ENCODE assay signal across 8 cellular contexts in genomic region chr17:6473128-6473767, GRCh38. TPM values are rescaled to one million over a fixed set of nuclear protein-coding genes. Genes with fewer than 3 reads are reported as not detected.
A peak's percentile ranks its signal among the peaks of the same experiment; 100 is the strongest.
DNase-seq lines count a peak whose midpoint lies in the region; ATAC-seq and TF ChIP-seq lines count a peak whose summit lies in the region.

No MANE protein-coding gene starts in this region.

- no peaks in the 10 kb centered on the region for H3K79me2 ChIP-seq in DOHH2 (ENCODE audit: control insufficient read depth, low read length)

- H3K4me3 ChIP-seq in DOHH2 (ENCODE audit: low read length) (no peak overlapping the region), ascending aorta (no peak overlapping the region), right cardiac atrium (ENCODE audit: low read length) (no peak overlapping the region)

- ATAC-seq in right cardiac atrium (peak; percentile 65 to 74), sciatic nerve (peak; percentile 70), GM18907 (IDR thresholded peaks at IDR 0.05; ENCODE audit: unreplicated experiment) (no peak), GM21423 (IDR thresholded peaks at IDR 0.05; ENCODE audit: unreplicated experiment) (no peak)

- H3F3A ChIP-seq in DOHH2 (ENCODE audit: control insufficient read depth, insufficient read depth) = no peaks in the 10 kb centered on the region

- no peak overlapping the region for H3K27ac ChIP-seq in DOHH2 (ENCODE audit: low read depth, low read length)
- H3K27ac ChIP-seq in ascending aorta = no peak overlapping the region
- no peak overlapping the region for H3K27ac ChIP-seq in right cardiac atrium (ENCODE audit: low read length)

- peaks cover 1% of the 10 kb centered on the region for H3K4me1 Mint-ChIP-seq in T-helper 2 cell treated with Interferon-gamma antibody and Interleukin-4, amounts not matched to agents 5 μg/mL and 100 μg/mL, for 36 hours (ENCODE audit: low read depth)

- 42% methylated on average over 14 of the region's 14 CpGs for WGBS in right cardiac atrium

- no peak overlapping the region for H3K27ac Mint-ChIP-seq in T-helper 2 cell treated with Interferon-gamma antibody and Interleukin-4, amounts not matched to agents 5 μg/mL and 100 μg/mL, for 36 hours

- DNase-seq in LoVo (ENCODE audit: low spot score) (peak; percentile 76), ascending aorta (ENCODE audit: low spot score in 2 of 2) (peak in 1 of 2 donors; percentile 81), right cardiac atrium (peak; percentile 71 to 91 (median 86)), sciatic nerve (ENCODE audit: low spot score) (peak; percentile 86)
- DNase-seq in T-helper 2 cell treated with Interferon-gamma antibody and Interleukin-4, amounts not matched to agents 5 μg/mL and 100 μg/mL, for 36 hours (ENCODE audit: low spot score) = peak; percentile 42

- no peaks in the 10 kb centered on the region for H3K9me3 Mint-ChIP-seq in T-helper 2 cell treated with Interferon-gamma antibody and Interleukin-4, amounts not matched to agents 5 μg/mL and 100 μg/mL, for 36 hours

- H3K9me3 ChIP-seq in DOHH2 (ENCODE audit: control insufficient read depth, insufficient read depth, low read length) = no peaks in the 10 kb centered on the region
- H3K9me3 ChIP-seq in ascending aorta = no peaks in the 10 kb centered on the region
- H3K9me3 ChIP-seq in right cardiac atrium (ENCODE audit: control insufficient read depth, low read length) = no peaks in the 10 kb centered on the region

- H4K20me1 ChIP-seq in DOHH2 (ENCODE audit: control insufficient read depth, insufficient read depth, low read depth, low read length) = no peaks in the 10 kb centered on the region

- H3K36me3 ChIP-seq in DOHH2 (ENCODE audit: control insufficient read depth, low read length) (no peaks in the 10 kb centered on the region), ascending aorta (no peaks in the 10 kb centered on the region)

- no peaks in the 10 kb centered on the region for H3K27me3 ChIP-seq in DOHH2 (ENCODE audit: control insufficient read depth, low read length)
- H3K27me3 ChIP-seq in ascending aorta = no peaks in the 10 kb centered on the region
- no peaks in the 10 kb centered on the region for H3K27me3 ChIP-seq in right cardiac atrium (ENCODE audit: control insufficient read depth, insufficient read depth)

- H3K9me2 ChIP-seq in DOHH2 (replicated peaks; ENCODE audit: control insufficient read depth, low read length) = no peaks in the 10 kb centered on the region

- H3K4me3 Mint-ChIP-seq in T-helper 2 cell treated with Interferon-gamma antibody and Interleukin-4, amounts not matched to agents 5 μg/mL and 100 μg/mL, for 36 hours = no peak overlapping the region

- no peaks in the 10 kb centered on the region for H3K36me3 Mint-ChIP-seq in T-helper 2 cell treated with Interferon-gamma antibody and Interleukin-4, amounts not matched to agents 5 μg/mL and 100 μg/mL, for 36 hours (ENCODE audit: low read depth)

- intact Hi-C loops in ascending aorta (cut with DNase I) = no loop called here
- intact Hi-C loops in right cardiac atrium (cut with DNase I) = loop anchor here in 1 of 4 donors (10.0 kb wide), 1 partner anchor 82 kb away; the partner anchor contains the start of gene PITPNM3
- intact Hi-C loops in sciatic nerve (cut with DNase I) = no loop called here

- peak; percentile 94 for TF ChIP-seq CTCF in DOHH2 (IDR thresholded peaks at IDR 0.05; ENCODE audit: low read depth, low read length, poor library complexity, severe bottlenecking)
- TF ChIP-seq CTCF in ascending aorta (IDR thresholded peaks at IDR 0.05) = peak; percentile 70 to 88 (median 87)

- H3K4me2 ChIP-seq in DOHH2 (ENCODE audit: low read length) = no peak overlapping the region

- no peaks in the 10 kb centered on the region for H3K27me3 Mint-ChIP-seq in T-helper 2 cell treated with Interferon-gamma antibody and Interleukin-4, amounts not matched to agents 5 μg/mL and 100 μg/mL, for 36 hours (ENCODE audit: low read depth)

- H3K4me1 ChIP-seq in DOHH2 (ENCODE audit: control insufficient read depth, low read length) (no peaks in the 10 kb centered on the region), ascending aorta (no peaks in the 10 kb centered on the region), right cardiac atrium (ENCODE audit: control insufficient read depth, insufficient read depth, low read length) (no peaks in the 10 kb centered on the region)

RNA-seq across cellular contexts. Expression of gene PIMREG, which starts 29.0 kb away (rescaled TPM):
- not detected for total RNA-seq in ascending aorta
- total RNA-seq in right cardiac atrium = under 1 TPM in 3 of 4 donors, not detected in 1; 0.38 to 0.54 (median 0.49) TPM
- polyA plus RNA-seq in right cardiac atrium = 0.18 TPM
- not detected for total RNA-seq in sciatic nerve

RNA-seq across cellular contexts. Expression of gene AIPL1, which starts 38.3 kb away (rescaled TPM):
- not detected for total RNA-seq in ascending aorta
- total RNA-seq in right cardiac atrium = not detected
- polyA plus RNA-seq in right cardiac atrium = not detected
- total RNA-seq in sciatic nerve = not detected

Comparison
In these comparisons a context has a peak if more than half of its experiments do, and no peak if none do; other contexts are left out.
1. ATAC-seq: peak in right cardiac atrium (2 of 2) and sciatic nerve (single experiment); none in GM18907 (single experiment) and GM21423 (single experiment).